In the genomic region with DNA sequence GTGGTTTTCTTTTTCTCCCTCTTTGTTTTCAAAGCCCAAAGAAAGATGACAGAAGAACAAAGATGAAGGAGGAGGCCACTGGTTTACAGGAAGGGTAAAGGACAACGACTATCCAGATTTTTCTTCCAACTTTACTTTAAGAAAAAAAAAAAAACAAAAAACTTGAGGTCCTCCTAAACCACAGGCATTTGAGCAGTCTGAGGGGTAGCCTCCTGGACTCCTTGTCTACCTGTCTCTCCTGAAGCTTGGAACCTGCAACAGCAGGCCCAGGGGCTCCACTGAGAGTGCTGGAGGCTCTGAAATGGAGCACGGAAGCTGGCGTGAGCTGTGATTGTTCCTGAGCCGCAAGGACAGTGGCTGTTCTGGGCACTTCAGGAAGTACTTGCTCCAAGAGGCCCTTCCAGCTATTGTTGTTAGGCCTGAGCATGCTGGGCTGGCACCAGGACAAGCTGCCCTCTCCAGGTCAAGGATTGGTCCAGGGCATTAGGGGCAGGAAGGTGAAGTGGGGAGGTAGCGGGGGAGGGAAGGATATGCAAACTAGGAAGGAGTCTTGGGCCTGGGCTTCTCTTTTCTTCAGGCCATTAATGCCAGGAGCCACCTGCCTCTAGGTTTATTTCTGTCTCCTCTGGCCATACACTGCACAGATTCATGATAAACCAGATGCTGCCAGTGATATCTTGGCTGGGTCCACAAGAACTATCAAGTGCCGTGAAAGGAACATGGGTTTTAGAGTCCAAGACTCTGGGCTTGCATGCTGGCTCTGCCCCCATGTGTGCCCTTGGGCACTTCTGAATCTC, we compare ENCODE assay signal across 9 cellular contexts.
DNase-seq lines count a peak whose midpoint lies in the region; ATAC-seq, FAIRE-seq and TF ChIP-seq lines count a peak whose summit lies in the region.
"Had no signal": no experiment of that assay in that cellular context is flagged by ENCODE, and none has a peak within 500 bp of the region (broad histone marks: within the 10 kb centered on the region; RNA-seq: fewer than 3 reads in every experiment).

No MANE protein-coding gene starts in this region.

- H3K36me3 ChIP-seq in WERI-Rb-1 (no peaks in the 10 kb centered on the region), gastrocnemius medialis (no peaks in the 10 kb centered on the region)

- no peak for TF ChIP-seq POLR2A in gastrocnemius medialis (IDR thresholded peaks at IDR 0.05)

- H3K27me3 ChIP-seq in WERI-Rb-1 (ENCODE audit: insufficient read depth, low read depth, severe bottlenecking) (no peaks in the 10 kb centered on the region), gastrocnemius medialis (no peaks in the 10 kb centered on the region)

- 0 out of 2 replicates have a peak, but pooled peaks cover 3% of the 10 kb centered on the region for H3K27me3 Mint-ChIP-seq in HFFc6 (ENCODE audit: insufficient read depth)
- peaks cover 28% of the 10 kb centered on the region for H3K27me3 Mint-ChIP-seq in activated naive CD4-positive, alpha-beta T cell treated with anti-CD3 and anti-CD28 coated beads for 36 hours (ENCODE audit: low read depth)

- CTCF ChIA-PET in activated naive CD4-positive, alpha-beta T cell treated with anti-CD3 and anti-CD28 coated beads for 36 hours (lab: Charles Lee): no interaction called here

- in situ Hi-C loops in gastrocnemius medialis (cut with MboI; ENCODE audit: low sequenced_read_pairs in 4 of 4): loop anchor here in 1 of 4 donors (10.0 kb wide), 1 partner anchor 59 kb away; no protein-coding TSS in a partner anchor

- peaks cover 51 to 54% of the 10 kb centered on the region in 2 donors for H3K4me1 ChIP-seq in gastrocnemius medialis

- H3K27ac Mint-ChIP-seq in HFFc6: peak overlapping the region; percentile 47; the same call in 1 of the 2 replicates
- no peak overlapping the region for H3K27ac Mint-ChIP-seq in activated naive CD4-positive, alpha-beta T cell treated with anti-CD3 and anti-CD28 coated beads for 36 hours
- H3K27ac Mint-ChIP-seq: stimulated activated naive CD8-positive, alpha-beta T cell treated with anti-CD3 and anti-CD28 coated beads, Interleukin-15, amount 100 ng/mL, for 72 hours had no signal

- TF ChIP-seq CTCF in HFFc6 (IDR thresholded peaks at IDR 0.05) (no peak), WERI-Rb-1 (IDR thresholded peaks at IDR 0.05; ENCODE audit: low read depth, low read length) (no peak), gastrocnemius medialis (IDR thresholded peaks at IDR 0.05 in 4 of 5, conservative IDR thresholded peaks at IDR 0.05 in 1 of 5) (no peak)

- intact Hi-C loops in gastrocnemius medialis (cut with DNase I; ENCODE audit: low total_unique reads): loop anchor here (5.0 kb wide), 1 partner anchor 892 kb away; a partner anchor contains a TSS
- intact Hi-C loops in activated naive CD4-positive, alpha-beta T cell treated with anti-CD3 and anti-CD28 coated beads for 36 hours (cut with micrococcal nuclease): no loop called here

- H3K4me3 Mint-ChIP-seq in HFFc6: no peak overlapping the region
- no peak overlapping the region for H3K4me3 Mint-ChIP-seq in activated naive CD4-positive, alpha-beta T cell treated with anti-CD3 and anti-CD28 coated beads for 36 hours
- H3K4me3 Mint-ChIP-seq: stimulated activated naive CD8-positive, alpha-beta T cell treated with anti-CD3 and anti-CD28 coated beads, Interleukin-15, amount 100 ng/mL, for 72 hours had no signal

- no peak for DNase-seq in HFFc6
- DNase-seq in WERI-Rb-1: peak; percentile 29
- peak; percentile 58 for DNase-seq in islet precursor cell
- peak in 1 of 2 donors; percentile 33 for DNase-seq in gastrocnemius medialis
- DNase-seq in RCC 7860 (ENCODE audit: low spot score): no peak
- no peak for DNase-seq in activated naive CD4-positive, alpha-beta T cell treated with anti-CD3 and anti-CD28 coated beads for 36 hours
- DNase-seq in hypothalamus (lab: John Stamatoyannopoulos, UW): no peak
- DNase-seq: activated naive CD4-positive, alpha-beta T cell treated with anti-CD3 and anti-CD28 coated beads, Interleukin-2, amount 50 U/mL, for 16 hours; stimulated activated naive CD8-positive, alpha-beta T cell treated with anti-CD3 and anti-CD28 coated beads, Interleukin-15, amount 100 ng/mL, for 72 hours had no signal

- H3K9me3 ChIP-seq in WERI-Rb-1 (ENCODE audit: severe bottlenecking) (no peaks in the 10 kb centered on the region), gastrocnemius medialis (no peaks in the 10 kb centered on the region)

- H3K4me3 ChIP-seq in WERI-Rb-1 (ENCODE audit: low read depth, low read length) (no peak overlapping the region), gastrocnemius medialis (peak overlapping the region in 1 of 4 donors; percentile 11)

- no peaks in the 10 kb centered on the region for H3K9me3 Mint-ChIP-seq in HFFc6
- H3K9me3 Mint-ChIP-seq in activated naive CD4-positive, alpha-beta T cell treated with anti-CD3 and anti-CD28 coated beads for 36 hours: no peaks in the 10 kb centered on the region
- H3K9me3 Mint-ChIP-seq: stimulated activated naive CD8-positive, alpha-beta T cell treated with anti-CD3 and anti-CD28 coated beads, Interleukin-15, amount 100 ng/mL, for 72 hours had no signal

- no peaks in the 10 kb centered on the region for H3K36me3 Mint-ChIP-seq in HFFc6 (ENCODE audit: low read depth)
- no peaks in the 10 kb centered on the region for H3K36me3 Mint-ChIP-seq in activated naive CD4-positive, alpha-beta T cell treated with anti-CD3 and anti-CD28 coated beads for 36 hours (ENCODE audit: low read depth)

- peaks cover 86% of the 10 kb centered on the region for H3K4me1 Mint-ChIP-seq in HFFc6 (ENCODE audit: low read depth)
- H3K4me1 Mint-ChIP-seq in activated naive CD4-positive, alpha-beta T cell treated with anti-CD3 and anti-CD28 coated beads for 36 hours (ENCODE audit: low read depth): no peaks in the 10 kb centered on the region
- H3K4me1 Mint-ChIP-seq: stimulated activated naive CD8-positive, alpha-beta T cell treated with anti-CD3 and anti-CD28 coated beads, Interleukin-15, amount 100 ng/mL, for 72 hours had no signal

- no peak for FAIRE-seq in RCC 7860 (lab: Jason Lieb, UNC)

- H3K27ac ChIP-seq in WERI-Rb-1: peak overlapping the region; percentile 71
- peak overlapping the region; percentile 68 to 80 (median 70) for H3K27ac ChIP-seq in gastrocnemius medialis

- ATAC-seq in gastrocnemius medialis: peak; percentile 71 to 72
- ATAC-seq: stimulated activated naive CD8-positive, alpha-beta T cell treated with anti-CD3 and anti-CD28 coated beads, Interleukin-15, amount 100 ng/mL, for 72 hours had no signal

Comparison
In these comparisons a context has a peak if more than half of its experiments do, and no peak if none do; other contexts are left out.
1. DNase-seq: peak in WERI-Rb-1 (single experiment) and islet precursor cell (single experiment); none in HFFc6 (single experiment), RCC 7860 (single experiment), activated naive CD4-positive, alpha-beta T cell treated with anti-CD3 and anti-CD28 coated beads for 36 hours (single experiment) and hypothalamus (0 of 51).